Comparison of ENCODE assay signal across 9 cellular contexts in the genomic region with DNA sequence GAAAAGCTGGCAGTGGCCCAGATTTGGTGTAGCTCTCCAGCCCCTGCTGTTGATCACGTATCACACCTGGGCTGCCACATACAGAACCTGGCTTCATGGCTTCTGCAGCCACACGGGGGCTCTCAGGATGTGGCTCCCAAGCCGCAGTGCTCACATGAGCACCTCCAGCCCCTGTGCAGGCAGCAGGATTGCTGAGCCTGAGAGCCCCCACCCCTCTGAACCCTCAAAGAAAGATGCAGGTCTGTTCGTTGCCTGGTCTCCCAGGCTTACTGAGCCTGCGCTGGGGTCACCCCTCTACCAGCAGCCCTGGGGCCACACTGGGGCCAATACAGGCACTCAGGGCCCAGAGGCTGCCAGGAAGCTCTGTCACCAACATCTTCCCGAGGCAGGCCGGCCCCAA. TPM values are rescaled to one million over a fixed set of nuclear protein-coding genes. Genes with fewer than 3 reads are reported as not detected.
DNase-seq lines count a peak whose midpoint lies in the region; ATAC-seq and TF ChIP-seq lines count a peak whose summit lies in the region.
"Had no signal": no experiment of that assay in that cellular context is flagged by ENCODE, and none has a peak within 500 bp of the region (broad histone marks: within the 10 kb centered on the region; RNA-seq: fewer than 3 reads in every experiment).

No MANE protein-coding gene starts in this region.

- no peaks in the 10 kb centered on the region for H3K27me3 ChIP-seq in thyroid gland

- H3K4me1 ChIP-seq in mucosa of descending colon (ENCODE audit: low read depth) (peaks cover 20% of the 10 kb centered on the region), thyroid gland (peaks cover 19 to 73% of the 10 kb centered on the region in 2 donors)

- TF ChIP-seq POLR2A in thyroid gland (IDR thresholded peaks at IDR 0.05), result no peak

- H3K4me3 ChIP-seq in mucosa of descending colon, result no peak overlapping the region
- H3K4me3 ChIP-seq in thyroid gland (replicated peaks in 1 of 3), result no peak overlapping the region
- H3K4me3 ChIP-seq: SK-N-MC had no signal

- intact Hi-C loops in mucosa of descending colon (cut with DNase I, micrococcal nuclease), result no loop called here
- intact Hi-C loops in thyroid gland (cut with DNase I), result loop anchor here (10.0 kb wide), 1 partner anchor 47 kb away; a partner anchor contains a TSS

- WGBS in thyroid gland, 2 donors, result 71 to 72% methylated on average over 3 to 7 of the region's 7 CpGs

- no peaks in the 10 kb centered on the region for H3K36me3 ChIP-seq in mucosa of descending colon (ENCODE audit: low read depth)
- H3K36me3 ChIP-seq in thyroid gland, result no peaks in the 10 kb centered on the region

- H3K9me3 ChIP-seq in mucosa of descending colon, result no peaks in the 10 kb centered on the region
- no peaks in the 10 kb centered on the region for H3K9me3 ChIP-seq in thyroid gland

- TF ChIP-seq CTCF in mucosa of descending colon (IDR thresholded peaks at IDR 0.05) (no peak), thyroid gland (IDR thresholded peaks at IDR 0.05) (no peak)

- H3K27ac ChIP-seq in thyroid gland, result peak overlapping the region in 1 of 3 donors; percentile 6
- H3K27ac ChIP-seq: SK-N-MC had no signal

- peak; percentile 22 for DNase-seq in CD1c-positive myeloid dendritic cell (ENCODE audit: extremely low spot score)
- peak; percentile 14 for DNase-seq in NCI-H1105 treated with DMSO at 0.1 percent for 48 hours (lab: John Stamatoyannopoulos, UW)
- peak; percentile 84 for DNase-seq in activated effector memory CD4-positive, alpha-beta T cell treated with anti-CD3 and anti-CD28 coated beads, Interleukin-2, amount 50 U/mL, for 16 hours
- peak; percentile 46 to 82 (median 62) for DNase-seq in mucosa of descending colon
- no peak for DNase-seq in thyroid gland
- DNase-seq in A172 (ENCODE audit: low spot score), result no peak
- no peak for DNase-seq in SIG-M5 (lab: John Stamatoyannopoulos, UW)

- ATAC-seq in mucosa of descending colon, result peak; percentile 9
- ATAC-seq in HG02610 (IDR thresholded peaks at IDR 0.05; ENCODE audit: unreplicated experiment), result no peak

RNA-seq across cellular contexts. Expression of a gene that starts 2.7 kb away (rescaled TPM):
- total RNA-seq in mucosa of descending colon (1 to 10 TPM; 4.0 to 6.9 (median 6.7) TPM), thyroid gland (10 to 100 TPM; 12.1 to 20.3 (median 16.5) TPM)
- total RNA-seq in A172 (2014; rRNA removed; shearing (Covaris generic)), result 8.7 and 9.2 TPM in 2 replicates

RNA-seq across cellular contexts. Expression of a gene that starts 47.1 kb away (rescaled TPM):
- total RNA-seq in mucosa of descending colon (10 to 100 TPM; 17.0 to 26.6 (median 18.4) TPM), thyroid gland (10 to 100 TPM; 24.4 to 34.0 (median 31.9) TPM)
- 35.1 and 44.9 TPM in 2 replicates for total RNA-seq in A172 (2014; rRNA removed; shearing (Covaris generic))

Comparison
In these comparisons a context has a peak if more than half of its experiments do, and no peak if none do; other contexts are left out.
1. DNase-seq: peak in CD1c-positive myeloid dendritic cell (single experiment), NCI-H1105 treated with DMSO at 0.1 percent for 48 hours (single experiment), activated effector memory CD4-positive, alpha-beta T cell treated with anti-CD3 and anti-CD28 coated beads, Interleukin-2, amount 50 U/mL, for 16 hours (single experiment) and mucosa of descending colon (3 of 3); none in thyroid gland (0 of 2), A172 (single experiment) and SIG-M5 (single experiment).